20 cellular contexts compared by ENCODE assay signal in genomic region chr7:148347981-148348380, GRCh38.
DNase-seq lines count a peak whose midpoint lies in the region; ATAC-seq, FAIRE-seq and TF ChIP-seq lines count a peak whose summit lies in the region.
"Had no signal": no experiment of that assay in that cellular context is flagged by ENCODE, and none has a peak within 500 bp of the region (broad histone marks: within the 10 kb centered on the region; RNA-seq: fewer than 3 reads in every experiment).

No MANE protein-coding gene starts in this region.

- no peak for TF ChIP-seq CTCF in WERI-Rb-1 (IDR thresholded peaks at IDR 0.05; ENCODE audit: low read depth, low read length)
- TF ChIP-seq CTCF in HepG2 (CRISPR knock-in tag; IDR thresholded peaks at IDR 0.05), result no peak

- H4K91ac ChIP-seq in neuronal stem cell (ENCODE audit: low read depth, low read length, poor library complexity), result no peak overlapping the region

- TF ChIP-seq RAD21 in HepG2 (CRISPR knock-in tag; IDR thresholded peaks at IDR 0.05), result no peak

- intact Hi-C loops in HepG2 (cut with micrococcal nuclease; ENCODE audit: unreplicated experiment), result no loop called here

- no peaks in the 10 kb centered on the region for H3K79me2 ChIP-seq in HepG2 (ENCODE audit: insufficient read depth, low read length)

- H3K27me3 ChIP-seq in WERI-Rb-1 (ENCODE audit: insufficient read depth, low read depth, severe bottlenecking), result no peaks in the 10 kb centered on the region
- no peaks in the 10 kb centered on the region for H3K27me3 ChIP-seq in neuronal stem cell (ENCODE audit: control insufficient read depth in 3 of 3, insufficient read depth in 3 of 3, low read depth in 1 of 3, low read length in 3 of 3)
- no peaks in the 10 kb centered on the region; a peak in 1 of 5 replicates for H3K27me3 ChIP-seq in HepG2 (ENCODE audit: control insufficient read depth in 1 of 2, insufficient read depth in 2 of 2, low read length in 2 of 2)
- H3K27me3 ChIP-seq: Peyer's patch had no signal

- H3K4me3 ChIP-seq in WERI-Rb-1 (ENCODE audit: low read depth, low read length) (no peak overlapping the region), neuronal stem cell (ENCODE audit: low read length in 2 of 2) (no peak overlapping the region), HepG2 (replicated peaks in 1 of 3; ENCODE audit: insufficient read depth in 1 of 3, low read depth in 2 of 3, low read length in 3 of 3) (no peak overlapping the region)
- H3K4me3 ChIP-seq: GM23248, Peyer's patch had no signal

- ATAC-seq in HepG2, result no peak

- H3K14ac ChIP-seq in neuronal stem cell (ENCODE audit: low read length), result no peak overlapping the region

- no peak overlapping the region for H3K23ac ChIP-seq in neuronal stem cell (ENCODE audit: low read depth, low read length, poor library complexity)

- in situ Hi-C loops in HepG2 (cut with HindIII; ENCODE audit: extremely low pct_ligation_motif_present, low pct_unique_long_range_greater_than_20kb), result no loop called here

- no peak overlapping the region for H3K4me2 ChIP-seq in neuronal stem cell (ENCODE audit: insufficient read depth, low read length, poor library complexity, severe bottlenecking)
- H3K4me2 ChIP-seq in HepG2 (ENCODE audit: low read depth, low read length), result no peak overlapping the region

- no peak for TF ChIP-seq EP300 in HepG2 (IDR thresholded peaks at IDR 0.05; ENCODE audit: low read depth in 2 of 2, low read length in 2 of 2)
- no peak for TF ChIP-seq EP300 in HepG2 (CRISPR knock-in tag; IDR thresholded peaks at IDR 0.05; ENCODE audit: borderline replicate concordance)

- peaks cover 4% of the 10 kb centered on the region for H3K79me1 ChIP-seq in neuronal stem cell (ENCODE audit: low read depth, low read length)

- no peak overlapping the region for H3K9ac ChIP-seq in neuronal stem cell (ENCODE audit: low read depth, low read length, poor library complexity)
- H3K9ac ChIP-seq in HepG2 (ENCODE audit: insufficient read depth, low read depth, low read length), result no peak overlapping the region
- H3K9ac ChIP-seq: GM23248 had no signal

- no peak for FAIRE-seq in HepG2 (lab: Jason Lieb, UNC)
- FAIRE-seq: A204.1 had no signal

- H3K4me1 ChIP-seq in neuronal stem cell (ENCODE audit: control insufficient read depth in 2 of 2, insufficient read depth in 1 of 2, low read depth in 1 of 2, low read length in 2 of 2) (peaks cover 6 to 24% of the 10 kb centered on the region in 2 donors), HepG2 (ENCODE audit: insufficient read depth, low read length) (no peaks in the 10 kb centered on the region)
- H3K4me1 ChIP-seq: Peyer's patch had no signal

- H2AFZ ChIP-seq in neuronal stem cell (ENCODE audit: low read length), result peak overlapping the region; percentile 23
- H2AFZ ChIP-seq in HepG2 (ENCODE audit: low read length), result no peak overlapping the region
- H2AFZ ChIP-seq: GM23248 had no signal

- CTCF ChIA-PET in HepG2 (lab: Yijun Ruan, JAX; ENCODE audit: low intra/inter-chr PET ratio, low total read pairs), result no interaction called here

- H2BK120ac ChIP-seq in neuronal stem cell (ENCODE audit: low read depth, low read length), result no peak overlapping the region

- H2BK5ac ChIP-seq in neuronal stem cell (ENCODE audit: low read length), result no peak overlapping the region

- no peak overlapping the region for H3K4ac ChIP-seq in neuronal stem cell (ENCODE audit: low read length)

- peak; percentile 49 for DNase-seq in ELF-1 (ENCODE audit: low read depth, low spot score)
- peak; percentile 34 for DNase-seq in WERI-Rb-1
- DNase-seq in left kidney (ENCODE audit: low read depth, low spot score), result peak; percentile 21
- no peak for DNase-seq in neuronal stem cell (ENCODE audit: low spot score)
- no peak for DNase-seq in NCI-H446 (lab: John Stamatoyannopoulos, UW)
- no peak for DNase-seq in cerebellum (ENCODE audit: low spot score)
- no peak for DNase-seq in HepG2 (ENCODE audit: low spot score)
- DNase-seq: Calu3; CD8-positive, alpha-beta memory T cell; GM23248; HCEC 1CT; KG1; NCI-H1092 treated with DMSO at 0.1 percent for 48 hours; NCI-H1436 treated with DMSO at 0.1 percent for 48 hours; NCI-H1930; NCI-H510A; NK-92 treated with Interleukin-12 subunit alpha and Interleukin-12 subunit beta, amount 100 ng/mL, for 24 hours; Peyer's patch had no signal

- H4K20me1 ChIP-seq in HepG2 (ENCODE audit: insufficient read depth, low read length), result no peaks in the 10 kb centered on the region

- no peak for TF ChIP-seq POLR2A in HepG2 (IDR thresholded peaks at IDR 0.05; ENCODE audit: insufficient read depth in 1 of 2, low read depth in 2 of 2, low read length in 2 of 2)

- H3K27ac ChIP-seq in WERI-Rb-1 (peak overlapping the region; percentile 5), neuronal stem cell (replicated peaks; ENCODE audit: low read length) (no peak overlapping the region), HepG2 (ENCODE audit: extremely low read length, insufficient read depth, low read length) (no peak overlapping the region)
- H3K27ac ChIP-seq: C4-2B, GM23248, Peyer's patch had no signal

- H3K18ac ChIP-seq in neuronal stem cell (ENCODE audit: low read length), result no peak overlapping the region

- no peak overlapping the region for H4K8ac ChIP-seq in neuronal stem cell (ENCODE audit: low read depth, low read length)

- H2BK12ac ChIP-seq in neuronal stem cell (ENCODE audit: low read length), result no peak overlapping the region

- H3K9me3 ChIP-seq in WERI-Rb-1 (ENCODE audit: severe bottlenecking), result no peaks in the 10 kb centered on the region
- peaks cover 0 to 6% of the 10 kb centered on the region in 2 donors for H3K9me3 ChIP-seq in neuronal stem cell (replicated peaks in 1 of 2; ENCODE audit: control insufficient read depth in 2 of 2, insufficient read depth in 1 of 2, low read depth in 1 of 2, low read length in 2 of 2)
- no peaks in the 10 kb centered on the region for H3K9me3 ChIP-seq in HepG2 (ENCODE audit: low read length)
- H3K9me3 ChIP-seq: Peyer's patch had no signal

- H2AK5ac ChIP-seq in neuronal stem cell (ENCODE audit: low read depth, low read length), result no peak overlapping the region

- no TSS peak for BruUV-seq in HepG2 (replicated peaks; lab: Mats Ljungman, UMichigan)

- POLR2A ChIA-PET in HepG2 (lab: Yijun Ruan, JAX), result no interaction called here

- peaks cover 7% of the 10 kb centered on the region; the same call in 1 of the 2 replicates for H3K36me3 ChIP-seq in WERI-Rb-1
- H3K36me3 ChIP-seq in neuronal stem cell (replicated peaks in 1 of 2; ENCODE audit: control insufficient read depth in 2 of 2, insufficient read depth in 2 of 2, low read length in 2 of 2), result peaks cover 0 to 2% of the 10 kb centered on the region in 2 donors
- no peaks in the 10 kb centered on the region for H3K36me3 ChIP-seq in HepG2 (replicated peaks in 1 of 2; ENCODE audit: control insufficient read depth in 1 of 2, insufficient read depth in 2 of 2, low read length in 2 of 2)
- H3K36me3 ChIP-seq: Peyer's patch had no signal

- WGBS in neuronal stem cell (ENCODE audit: extremely low coverage in 2 of 2, insufficient read length in 2 of 2, insufficient replicate concordance in 1 of 2), 2 donors, result no CpG with 5 or more reads among the region's 5 CpGs
- WGBS in HepG2 (ENCODE audit: low lambda C conversion rate), result 68% methylated on average over 5 of the region's 5 CpGs

- H2BK15ac ChIP-seq in neuronal stem cell (ENCODE audit: low read length), result no peak overlapping the region

TF ChIP-seq in HepG2, 621 proteins besides CTCF, POLR2A, EP300 and RAD21 (continues in another document):
- no peak for TF ChIP-seq CSRNP2 (CRISPR knock-in tag; conservative IDR thresholded peaks at IDR 0.05; ENCODE audit: low read depth)
- TF ChIP-seq ZNF30 (CRISPR knock-in tag; IDR thresholded peaks at IDR 0.05), result no peak
- TF ChIP-seq CAMTA2 (CRISPR knock-in tag; IDR thresholded peaks at IDR 0.05; ENCODE audit: borderline replicate concordance), result no peak
- TF ChIP-seq NONO (IDR thresholded peaks at IDR 0.05), result no peak
- no peak for TF ChIP-seq NONO (CRISPR knock-in tag; conservative IDR thresholded peaks at IDR 0.05)
- TF ChIP-seq CREB3 (CRISPR knock-in tag; IDR thresholded peaks at IDR 0.05), result no peak
- no peak for TF ChIP-seq NR3C1 (CRISPR knock-in tag; IDR thresholded peaks at IDR 0.05)
- no peak for TF ChIP-seq MAX (IDR thresholded peaks at IDR 0.05)
- no peak for TF ChIP-seq CBFB (CRISPR knock-in tag; IDR thresholded peaks at IDR 0.05)
- TF ChIP-seq MEF2D (CRISPR knock-in tag; IDR thresholded peaks at IDR 0.05), result no peak
- TF ChIP-seq, protein P1, sequence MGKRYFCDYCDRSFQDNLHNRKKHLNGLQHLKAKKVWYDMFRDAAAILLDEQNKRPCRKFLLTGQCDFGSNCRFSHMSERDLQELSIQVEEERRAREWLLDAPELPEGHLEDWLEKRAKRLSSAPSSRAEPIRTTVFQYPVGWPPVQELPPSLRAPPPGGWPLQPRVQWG (CRISPR knock-in tag; IDR thresholded peaks at IDR 0.05; ENCODE audit: borderline replicate concordance, low read depth), result no peak
- TF ChIP-seq ZNF883 (CRISPR knock-in tag; IDR thresholded peaks at IDR 0.05; ENCODE audit: not compliant biosample characterization), result no peak
- no peak for TF ChIP-seq SRSF9 (IDR thresholded peaks at IDR 0.05; ENCODE audit: borderline replicate concordance, insufficient read depth, low read depth, low read length, poor library complexity, severe bottlenecking)
- TF ChIP-seq FOXA3 (CRISPR knock-in tag; IDR thresholded peaks at IDR 0.05), result no peak
- no peak for TF ChIP-seq ZNF432 (CRISPR knock-in tag; IDR thresholded peaks at IDR 0.05; ENCODE audit: borderline replicate concordance)

Comparison
In these comparisons a context has a peak if more than half of its experiments do, and no peak if none do; other contexts are left out.
1. DNase-seq: peak in ELF-1 (single experiment), WERI-Rb-1 (single experiment) and left kidney (single experiment); none in neuronal stem cell (single experiment), NCI-H446 (0 of 2), cerebellum (single experiment) and HepG2 (single experiment).